ENCODE assay signal across 1 cellular context in the genomic region with DNA sequence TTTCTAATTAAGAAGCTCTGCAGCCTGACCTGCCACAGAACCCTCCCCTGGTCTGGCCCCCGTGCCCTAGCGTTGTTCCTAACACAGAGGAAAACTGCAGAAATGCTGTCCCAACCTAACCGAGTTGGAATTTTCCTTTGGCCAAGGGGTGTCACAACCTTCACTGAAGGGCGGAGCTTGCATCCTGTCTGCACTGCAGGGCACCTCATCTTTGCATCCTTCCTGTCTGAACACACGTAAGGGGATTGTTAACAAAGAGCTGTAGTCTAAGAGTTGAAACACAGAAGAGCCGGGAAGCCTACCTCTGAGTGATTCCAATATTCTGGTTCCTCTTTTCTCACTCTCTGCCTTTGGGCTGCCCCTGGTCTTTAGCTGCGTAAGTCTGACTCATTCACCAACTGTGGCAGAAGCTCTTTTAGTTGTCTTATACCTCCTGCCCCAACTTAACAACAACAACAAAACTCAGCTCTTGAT.
TF ChIP-seq lines count a peak whose summit lies in the region.

No MANE protein-coding gene starts in this region.

TF ChIP-seq in HepG2, 621 proteins besides CTCF, POLR2A, EP300 and RAD21 (continued from another document):
- TF ChIP-seq GABPA (IDR thresholded peaks at IDR 0.05; ENCODE audit: low read depth, low read length) = no peak
- TF ChIP-seq GABPA (CRISPR knock-in tag; IDR thresholded peaks at IDR 0.05; ENCODE audit: low read depth) = peak; percentile 41; the same call in 1 of the 2 replicates
- no peak for TF ChIP-seq ZSCAN9 (CRISPR knock-in tag; IDR thresholded peaks at IDR 0.05; ENCODE audit: borderline replicate concordance)
- TF ChIP-seq TARDBP (CRISPR knock-in tag; IDR thresholded peaks at IDR 0.05) = peak; percentile 33; the same call in 1 of the 2 replicates
- TF ChIP-seq KDM1A (CRISPR knock-in tag; IDR thresholded peaks at IDR 0.05) = no peak
- TF ChIP-seq SKI (IDR thresholded peaks at IDR 0.05; ENCODE audit: partially characterized antibody) = no peak
- TF ChIP-seq POLR2G (IDR thresholded peaks at IDR 0.05; ENCODE audit: low read depth, low read length) = peak; percentile 74
- no peak for TF ChIP-seq ZNF3 (CRISPR knock-in tag; IDR thresholded peaks at IDR 0.05)
- TF ChIP-seq FOXK2 (IDR thresholded peaks at IDR 0.05) = no peak
- TF ChIP-seq PRMT3 (CRISPR knock-in tag; IDR thresholded peaks at IDR 0.05; ENCODE audit: borderline replicate concordance, low read depth) = no peak
- TF ChIP-seq, protein P1, sequence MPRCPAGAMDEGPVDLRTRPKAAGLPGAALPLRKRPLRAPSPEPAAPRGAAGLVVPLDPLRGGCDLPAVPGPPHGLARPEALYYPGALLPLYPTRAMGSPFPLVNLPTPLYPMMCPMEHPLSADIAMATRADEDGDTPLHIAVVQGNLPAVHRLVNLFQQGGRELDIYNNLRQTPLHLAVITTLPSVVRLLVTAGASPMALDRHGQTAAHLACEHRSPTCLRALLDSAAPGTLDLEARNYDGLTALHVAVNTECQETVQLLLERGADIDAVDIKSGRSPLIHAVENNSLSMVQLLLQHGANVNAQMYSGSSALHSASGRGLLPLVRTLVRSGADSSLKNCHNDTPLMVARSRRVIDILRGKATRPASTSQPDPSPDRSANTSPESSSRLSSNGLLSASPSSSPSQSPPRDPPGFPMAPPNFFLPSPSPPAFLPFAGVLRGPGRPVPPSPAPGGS (CRISPR knock-in tag; IDR thresholded peaks at IDR 0.05) = no peak
- TF ChIP-seq FIP1L1 (IDR thresholded peaks at IDR 0.05; ENCODE audit: borderline replicate concordance, insufficient read depth, low read depth, low read length) = no peak
- TF ChIP-seq ZNF570 (CRISPR knock-in tag; IDR thresholded peaks at IDR 0.05; ENCODE audit: borderline replicate concordance) = no peak
- no peak for TF ChIP-seq SUZ12 (IDR thresholded peaks at IDR 0.05; ENCODE audit: low read depth, low read length)
- TF ChIP-seq, protein P2, sequence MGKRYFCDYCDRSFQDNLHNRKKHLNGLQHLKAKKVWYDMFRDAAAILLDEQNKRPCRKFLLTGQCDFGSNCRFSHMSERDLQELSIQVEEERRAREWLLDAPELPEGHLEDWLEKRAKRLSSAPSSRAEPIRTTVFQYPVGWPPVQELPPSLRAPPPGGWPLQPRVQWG (CRISPR knock-in tag; IDR thresholded peaks at IDR 0.05; ENCODE audit: borderline replicate concordance, low read depth) = no peak
- TF ChIP-seq, protein P3, sequence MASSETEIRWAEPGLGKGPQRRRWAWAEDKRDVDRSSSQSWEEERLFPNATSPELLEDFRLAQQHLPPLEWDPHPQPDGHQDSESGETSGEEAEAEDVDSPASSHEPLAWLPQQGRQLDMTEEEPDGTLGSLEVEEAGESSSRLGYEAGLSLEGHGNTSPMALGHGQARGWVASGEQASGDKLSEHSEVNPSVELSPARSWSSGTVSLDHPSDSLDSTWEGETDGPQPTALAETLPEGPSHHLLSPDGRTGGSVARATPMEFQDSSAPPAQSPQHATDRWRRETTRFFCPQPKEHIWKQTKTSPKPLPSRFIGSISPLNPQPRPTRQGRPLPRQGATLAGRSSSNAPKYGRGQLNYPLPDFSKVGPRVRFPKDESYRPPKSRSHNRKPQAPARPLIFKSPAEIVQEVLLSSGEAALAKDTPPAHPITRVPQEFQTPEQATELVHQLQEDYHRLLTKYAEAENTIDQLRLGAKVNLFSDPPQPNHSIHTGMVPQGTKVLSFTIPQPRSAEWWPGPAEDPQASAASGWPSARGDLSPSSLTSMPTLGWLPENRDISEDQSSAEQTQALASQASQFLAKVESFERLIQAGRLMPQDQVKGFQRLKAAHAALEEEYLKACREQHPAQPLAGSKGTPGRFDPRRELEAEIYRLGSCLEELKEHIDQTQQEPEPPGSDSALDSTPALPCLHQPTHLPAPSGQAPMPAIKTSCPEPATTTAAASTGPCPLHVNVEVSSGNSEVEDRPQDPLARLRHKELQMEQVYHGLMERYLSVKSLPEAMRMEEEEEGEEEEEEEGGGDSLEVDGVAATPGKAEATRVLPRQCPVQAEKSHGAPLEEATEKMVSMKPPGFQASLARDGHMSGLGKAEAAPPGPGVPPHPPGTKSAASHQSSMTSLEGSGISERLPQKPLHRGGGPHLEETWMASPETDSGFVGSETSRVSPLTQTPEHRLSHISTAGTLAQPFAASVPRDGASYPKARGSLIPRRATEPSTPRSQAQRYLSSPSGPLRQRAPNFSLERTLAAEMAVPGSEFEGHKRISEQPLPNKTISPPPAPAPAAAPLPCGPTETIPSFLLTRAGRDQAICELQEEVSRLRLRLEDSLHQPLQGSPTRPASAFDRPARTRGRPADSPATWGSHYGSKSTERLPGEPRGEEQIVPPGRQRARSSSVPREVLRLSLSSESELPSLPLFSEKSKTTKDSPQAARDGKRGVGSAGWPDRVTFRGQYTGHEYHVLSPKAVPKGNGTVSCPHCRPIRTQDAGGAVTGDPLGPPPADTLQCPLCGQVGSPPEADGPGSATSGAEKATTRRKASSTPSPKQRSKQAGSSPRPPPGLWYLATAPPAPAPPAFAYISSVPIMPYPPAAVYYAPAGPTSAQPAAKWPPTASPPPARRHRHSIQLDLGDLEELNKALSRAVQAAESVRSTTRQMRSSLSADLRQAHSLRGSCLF (CRISPR knock-in tag; IDR thresholded peaks at IDR 0.05; ENCODE audit: borderline replicate concordance) = no peak
- no peak for TF ChIP-seq ZNF605 (CRISPR knock-in tag; IDR thresholded peaks at IDR 0.05)
- peak; percentile 58; the same call in 1 of the 2 replicates for TF ChIP-seq ZKSCAN8 (CRISPR knock-in tag; IDR thresholded peaks at IDR 0.05; ENCODE audit: borderline replicate concordance)
- TF ChIP-seq ZNF451 (CRISPR knock-in tag; IDR thresholded peaks at IDR 0.05) = no peak
- no peak for TF ChIP-seq SRY (CRISPR knock-in tag; IDR thresholded peaks at IDR 0.05)
- TF ChIP-seq, protein P4, sequence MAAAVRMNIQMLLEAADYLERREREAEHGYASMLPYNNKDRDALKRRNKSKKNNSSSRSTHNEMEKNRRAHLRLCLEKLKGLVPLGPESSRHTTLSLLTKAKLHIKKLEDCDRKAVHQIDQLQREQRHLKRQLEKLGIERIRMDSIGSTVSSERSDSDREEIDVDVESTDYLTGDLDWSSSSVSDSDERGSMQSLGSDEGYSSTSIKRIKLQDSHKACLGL (CRISPR knock-in tag; IDR thresholded peaks at IDR 0.05) = no peak
- 0 out of 2 replicates have a peak, but pooled peaks have one; percentile 29 for TF ChIP-seq HOXA3 (CRISPR knock-in tag; IDR thresholded peaks at IDR 0.05)
- TF ChIP-seq, protein P5, sequence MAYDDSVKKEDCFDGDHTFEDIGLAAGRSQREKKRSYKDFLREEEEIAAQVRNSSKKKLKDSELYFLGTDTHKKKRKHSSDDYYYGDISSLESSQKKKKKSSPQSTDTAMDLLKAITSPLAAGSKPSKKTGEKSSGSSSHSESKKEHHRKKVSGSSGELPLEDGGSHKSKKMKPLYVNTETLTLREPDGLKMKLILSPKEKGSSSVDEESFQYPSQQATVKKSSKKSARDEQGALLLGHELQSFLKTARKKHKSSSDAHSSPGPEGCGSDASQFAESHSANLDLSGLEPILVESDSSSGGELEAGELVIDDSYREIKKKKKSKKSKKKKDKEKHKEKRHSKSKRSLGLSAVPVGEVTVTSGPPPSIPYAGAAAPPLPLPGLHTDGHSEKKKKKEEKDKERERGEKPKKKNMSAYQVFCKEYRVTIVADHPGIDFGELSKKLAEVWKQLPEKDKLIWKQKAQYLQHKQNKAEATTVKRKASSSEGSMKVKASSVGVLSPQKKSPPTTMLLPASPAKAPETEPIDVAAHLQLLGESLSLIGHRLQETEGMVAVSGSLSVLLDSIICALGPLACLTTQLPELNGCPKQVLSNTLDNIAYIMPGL (CRISPR knock-in tag; IDR thresholded peaks at IDR 0.05; ENCODE audit: borderline replicate concordance in 1 of 2, low read depth in 1 of 2) = 0 out of 4 replicates have a peak, but pooled peaks of 1 of the 2 experiments have one; percentile 20
- no peak for TF ChIP-seq EZH2 (conservative IDR thresholded peaks at IDR 0.05; ENCODE audit: low read depth, low read length)
- no peak for TF ChIP-seq MIER2 (CRISPR knock-in tag; IDR thresholded peaks at IDR 0.05)
- TF ChIP-seq ZNF747 (CRISPR knock-in tag; IDR thresholded peaks at IDR 0.05; ENCODE audit: borderline replicate concordance) = no peak
- no peak for TF ChIP-seq NBN (conservative IDR thresholded peaks at IDR 0.05)
- no peak for TF ChIP-seq ZNF326 (CRISPR knock-in tag; IDR thresholded peaks at IDR 0.05; ENCODE audit: borderline replicate concordance)
- TF ChIP-seq PRPF4 (IDR thresholded peaks at IDR 0.05; ENCODE audit: low read depth, low read length, poor library complexity, severe bottlenecking) = no peak
- peak; percentile 60 for TF ChIP-seq SAP130 (CRISPR knock-in tag; IDR thresholded peaks at IDR 0.05; ENCODE audit: low read depth)
- TF ChIP-seq ZNF619 (CRISPR knock-in tag; IDR thresholded peaks at IDR 0.05) = no peak
- peak; percentile 50; the same call in 1 of the 2 replicates for TF ChIP-seq ZNF121 (CRISPR knock-in tag; IDR thresholded peaks at IDR 0.05)
- no peak for TF ChIP-seq HNRNPK (IDR thresholded peaks at IDR 0.05; ENCODE audit: low read depth, low read length, poor library complexity, severe bottlenecking)
- TF ChIP-seq ZKSCAN5 (CRISPR knock-in tag; IDR thresholded peaks at IDR 0.05) = no peak
- no peak; a peak in 1 of 4 replicates for TF ChIP-seq KLF16 (CRISPR knock-in tag; IDR thresholded peaks at IDR 0.05)
- TF ChIP-seq SOX6 (IDR thresholded peaks at IDR 0.05) = no peak
- 0 out of 2 replicates have a peak, but pooled peaks have one; percentile 25 for TF ChIP-seq SOX6 (CRISPR knock-in tag; IDR thresholded peaks at IDR 0.05)
- TF ChIP-seq HNRNPH1 (optimal IDR thresholded peaks at IDR 0.05; ENCODE audit: low read depth, low read length) = no peak
- no peak for TF ChIP-seq SETDB1 (CRISPR knock-in tag; IDR thresholded peaks at IDR 0.05; ENCODE audit: borderline replicate concordance)
- no peak for TF ChIP-seq KMT2B (CRISPR knock-in tag; IDR thresholded peaks at IDR 0.05)
- no peak for TF ChIP-seq ZFY (CRISPR knock-in tag; IDR thresholded peaks at IDR 0.05)
- peak; percentile 70; the same call in 1 of the 2 replicates for TF ChIP-seq ETV5 (CRISPR knock-in tag; IDR thresholded peaks at IDR 0.05; ENCODE audit: borderline replicate concordance)
- no peak for TF ChIP-seq WIZ (CRISPR knock-in tag; IDR thresholded peaks at IDR 0.05)
- peak; percentile 15; the same call in 1 of the 2 replicates for TF ChIP-seq ZMYM4 (CRISPR knock-in tag; IDR thresholded peaks at IDR 0.05)
- peak; percentile 41; the same call in 1 of the 2 replicates for TF ChIP-seq ELF3 (CRISPR knock-in tag; IDR thresholded peaks at IDR 0.05)
- no peak for TF ChIP-seq BCL6 (CRISPR knock-in tag; IDR thresholded peaks at IDR 0.05)
TF ChIP-seq in HepG2: peak in this region for 32.
